Comparison of ENCODE assay signal across 19 cellular contexts in the genomic region with DNA sequence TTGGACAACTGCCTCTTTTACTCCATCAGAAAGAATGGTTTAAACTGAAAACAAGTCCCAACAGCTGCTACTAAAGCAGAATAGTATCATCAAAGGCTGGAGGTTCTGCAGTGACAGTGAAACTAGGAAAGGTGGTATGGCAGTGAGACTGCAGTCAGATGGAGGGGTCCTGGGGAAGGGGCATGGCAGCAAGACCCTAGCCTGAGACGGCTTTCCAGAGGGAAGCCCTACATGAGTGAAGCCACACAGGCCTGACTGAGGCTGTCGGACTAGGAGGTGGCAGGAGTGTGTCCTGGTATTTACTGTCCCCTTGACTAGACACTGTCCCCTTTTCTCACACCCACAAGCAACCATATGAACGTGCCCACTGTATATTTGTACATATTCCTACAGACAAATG. TPM values are rescaled to one million over a fixed set of nuclear protein-coding genes. Genes with fewer than 3 reads are reported as not detected.
A peak's percentile ranks its signal among the peaks of the same experiment; 100 is the strongest.
DNase-seq lines count a peak whose midpoint lies in the region; ATAC-seq and TF ChIP-seq lines count a peak whose summit lies in the region.
"Had no signal": no experiment of that assay in that cellular context is flagged by ENCODE, and none has a peak within 500 bp of the region (broad histone marks: within the 10 kb centered on the region; RNA-seq: fewer than 3 reads in every experiment).

No MANE protein-coding gene starts in this region.

- no peaks in the 10 kb centered on the region for H3K9me3 ChIP-seq in esophagus squamous epithelium

- TF ChIP-seq CTCF in esophagus squamous epithelium (IDR thresholded peaks at IDR 0.05) = no peak

- no peak for TF ChIP-seq POLR2A in esophagus squamous epithelium (IDR thresholded peaks at IDR 0.05)

- POLR2A ChIA-PET in T-cell (lab: Charles Lee) = no interaction called here

- no peak for DNase-seq in activated naive CD4-positive, alpha-beta T cell treated with anti-CD3 and anti-CD28 coated beads, Interleukin-2, amount 10 ng/mL, durations not matched to agents 7 days and 5 days
- no peak for DNase-seq in activated naive CD4-positive, alpha-beta T cell treated with anti-CD3 and anti-CD28 coated beads for 36 hours
- no peak for DNase-seq in T-cell
- DNase-seq in esophagus squamous epithelium (lab: John Stamatoyannopoulos, UW) = no peak
- no peak for DNase-seq in stimulated activated effector memory CD8-positive, alpha-beta T cell treated with anti-CD3 and anti-CD28 coated beads, Interleukin-12 subunit alpha, Interleukin-12 subunit beta, amount 100 ng/mL, for 72 hours (ENCODE audit: low spot score in 2 of 2)
- DNase-seq in NCI-H345 (lab: John Stamatoyannopoulos, UW) = no peak
- DNase-seq in kidney glomerular epithelial cell (lab: John Stamatoyannopoulos, UW) = no peak
- DNase-seq: COR-L47, DMS153, H7, Karpas-422, MM.1S, NCI-H1105, NCI-H187 treated with DMSO at 0.1 percent for 48 hours, NCI-H446 treated with DMSO at 0.1 percent for 48 hours, NCI-H748 treated with DMSO at 0.1 percent for 48 hours, PC-9 had no signal

- peaks cover 51% of the 10 kb centered on the region for H3K4me1 Mint-ChIP-seq in activated naive CD4-positive, alpha-beta T cell treated with anti-CD3 and anti-CD28 coated beads, Interleukin-2, amount 10 ng/mL, durations not matched to agents 7 days and 5 days
- H3K4me1 Mint-ChIP-seq in activated naive CD4-positive, alpha-beta T cell treated with anti-CD3 and anti-CD28 coated beads for 36 hours (ENCODE audit: low read depth) = peaks cover 28% of the 10 kb centered on the region
- H3K4me1 Mint-ChIP-seq in T-cell = peaks cover 29 to 36% (median 34%) of the 10 kb centered on the region in 3 donors
- peaks cover 45% of the 10 kb centered on the region for H3K4me1 Mint-ChIP-seq in stimulated activated effector memory CD8-positive, alpha-beta T cell treated with anti-CD3 and anti-CD28 coated beads, Interleukin-12 subunit alpha, Interleukin-12 subunit beta, amount 100 ng/mL, for 72 hours

- peaks cover 28 to 81% (median 37%) of the 10 kb centered on the region in 3 donors for H3K4me1 ChIP-seq in esophagus squamous epithelium

- H3K36me3 Mint-ChIP-seq in activated naive CD4-positive, alpha-beta T cell treated with anti-CD3 and anti-CD28 coated beads, Interleukin-2, amount 10 ng/mL, durations not matched to agents 7 days and 5 days = peaks cover 44% of the 10 kb centered on the region
- H3K36me3 Mint-ChIP-seq in activated naive CD4-positive, alpha-beta T cell treated with anti-CD3 and anti-CD28 coated beads for 36 hours (ENCODE audit: low read depth) = peaks cover 20% of the 10 kb centered on the region
- H3K36me3 Mint-ChIP-seq in T-cell = peaks cover 46% of the 10 kb centered on the region
- H3K36me3 Mint-ChIP-seq in stimulated activated effector memory CD8-positive, alpha-beta T cell treated with anti-CD3 and anti-CD28 coated beads, Interleukin-12 subunit alpha, Interleukin-12 subunit beta, amount 100 ng/mL, for 72 hours = peaks cover 46% of the 10 kb centered on the region

- H3K27me3 Mint-ChIP-seq in activated naive CD4-positive, alpha-beta T cell treated with anti-CD3 and anti-CD28 coated beads, Interleukin-2, amount 10 ng/mL, durations not matched to agents 7 days and 5 days = no peaks in the 10 kb centered on the region
- H3K27me3 Mint-ChIP-seq in activated naive CD4-positive, alpha-beta T cell treated with anti-CD3 and anti-CD28 coated beads for 36 hours (ENCODE audit: low read depth) = no peaks in the 10 kb centered on the region
- H3K27me3 Mint-ChIP-seq in T-cell = no peaks in the 10 kb centered on the region

- intact Hi-C loops in activated naive CD4-positive, alpha-beta T cell treated with anti-CD3 and anti-CD28 coated beads for 36 hours (cut with micrococcal nuclease) = no loop called here
- intact Hi-C loops in esophagus squamous epithelium (cut with DNase I) = no loop called here

- no peaks in the 10 kb centered on the region for H3K27me3 ChIP-seq in esophagus squamous epithelium

- H3K4me3 ChIP-seq in esophagus squamous epithelium = no peak overlapping the region
- H3K4me3 ChIP-seq: PC-9 had no signal

- ATAC-seq in T-cell (replicated peaks in 1 of 4) (no peak), HG03457 (IDR thresholded peaks at IDR 0.05; ENCODE audit: unreplicated experiment) (no peak)
- no peak for ATAC-seq in stimulated activated effector memory CD8-positive, alpha-beta T cell treated with anti-CD3 and anti-CD28 coated beads, Interleukin-12 subunit alpha, Interleukin-12 subunit beta, amount 100 ng/mL, for 72 hours
- ATAC-seq: Right ventricle myocardium inferior had no signal

- no peaks in the 10 kb centered on the region for H3K9me3 Mint-ChIP-seq in activated naive CD4-positive, alpha-beta T cell treated with anti-CD3 and anti-CD28 coated beads, Interleukin-2, amount 10 ng/mL, durations not matched to agents 7 days and 5 days
- H3K9me3 Mint-ChIP-seq in activated naive CD4-positive, alpha-beta T cell treated with anti-CD3 and anti-CD28 coated beads for 36 hours = no peaks in the 10 kb centered on the region
- no peaks in the 10 kb centered on the region for H3K9me3 Mint-ChIP-seq in T-cell
- no peaks in the 10 kb centered on the region for H3K9me3 Mint-ChIP-seq in stimulated activated effector memory CD8-positive, alpha-beta T cell treated with anti-CD3 and anti-CD28 coated beads, Interleukin-12 subunit alpha, Interleukin-12 subunit beta, amount 100 ng/mL, for 72 hours

- peaks cover 28 to 62% (median 30%) of the 10 kb centered on the region in 3 donors for H3K36me3 ChIP-seq in esophagus squamous epithelium

- H3K27ac Mint-ChIP-seq in activated naive CD4-positive, alpha-beta T cell treated with anti-CD3 and anti-CD28 coated beads, Interleukin-2, amount 10 ng/mL, durations not matched to agents 7 days and 5 days = peak overlapping the region; percentile 26
- H3K27ac Mint-ChIP-seq in activated naive CD4-positive, alpha-beta T cell treated with anti-CD3 and anti-CD28 coated beads for 36 hours = no peak overlapping the region
- peak overlapping the region; percentile 80 to 88 for H3K27ac Mint-ChIP-seq in T-cell
- H3K27ac Mint-ChIP-seq in stimulated activated effector memory CD8-positive, alpha-beta T cell treated with anti-CD3 and anti-CD28 coated beads, Interleukin-12 subunit alpha, Interleukin-12 subunit beta, amount 100 ng/mL, for 72 hours = peak overlapping the region; percentile 89

- 29 to 67% methylated on average over 3 of the region's 3 CpGs for WGBS in esophagus squamous epithelium, 2 donors

- H3K4me3 Mint-ChIP-seq in activated naive CD4-positive, alpha-beta T cell treated with anti-CD3 and anti-CD28 coated beads, Interleukin-2, amount 10 ng/mL, durations not matched to agents 7 days and 5 days = no peak overlapping the region
- no peak overlapping the region for H3K4me3 Mint-ChIP-seq in activated naive CD4-positive, alpha-beta T cell treated with anti-CD3 and anti-CD28 coated beads for 36 hours
- no peak overlapping the region for H3K4me3 Mint-ChIP-seq in T-cell
- H3K4me3 Mint-ChIP-seq in stimulated activated effector memory CD8-positive, alpha-beta T cell treated with anti-CD3 and anti-CD28 coated beads, Interleukin-12 subunit alpha, Interleukin-12 subunit beta, amount 100 ng/mL, for 72 hours = no peak overlapping the region

- CTCF ChIA-PET in activated naive CD4-positive, alpha-beta T cell treated with anti-CD3 and anti-CD28 coated beads, Interleukin-2, amount 10 ng/mL, durations not matched to agents 7 days and 5 days (lab: Charles Lee) = no interaction called here
- CTCF ChIA-PET in activated naive CD4-positive, alpha-beta T cell treated with anti-CD3 and anti-CD28 coated beads for 36 hours (lab: Charles Lee) = no interaction called here
- CTCF ChIA-PET in T-cell (lab: Charles Lee) = no interaction called here

- H3K27ac ChIP-seq in esophagus squamous epithelium = peak overlapping the region; percentile 77 to 90 (median 84)
- H3K27ac ChIP-seq: PC-9 had no signal

RNA-seq across cellular contexts. Expression of a gene that starts 40.4 kb away (rescaled TPM):
- 1 to 10 TPM; 7.6 to 8.2 TPM for total RNA-seq in activated naive CD4-positive, alpha-beta T cell treated with anti-CD3 and anti-CD28 coated beads for 36 hours
- total RNA-seq in T-cell = 1 to 10 TPM; 7.5 to 9.6 (median 8.3) TPM
- 10 to 100 TPM; 41.8 to 86.9 (median 46.1) TPM for total RNA-seq in esophagus squamous epithelium

RNA-seq across cellular contexts. Expression of a gene that starts 54.3 kb away (rescaled TPM):
- total RNA-seq in activated naive CD4-positive, alpha-beta T cell treated with anti-CD3 and anti-CD28 coated beads for 36 hours = 10 to 100 TPM; 11.2 to 12.0 TPM
- 10 to 100 TPM; 24.1 to 36.6 (median 30.6) TPM for total RNA-seq in T-cell
- total RNA-seq in esophagus squamous epithelium = 100 to 1,000 TPM in 1 of 4 donors, 10 to 100 TPM in 3; 81.7 to 116 (median 91.1) TPM

Comparison
In these comparisons a context has a peak if more than half of its experiments do, and no peak if none do; other contexts are left out.
1. RNA of a gene that starts 40.4 kb away (total RNA-seq): 41.8 to 86.9 TPM in esophagus squamous epithelium; 7.5 to 9.6 TPM in T-cell and 7.6 to 8.2 TPM in activated naive CD4-positive, alpha-beta T cell treated with anti-CD3 and anti-CD28 coated beads for 36 hours; every median in the first group is over 4 times any median in the second.